24 cellular contexts compared by ENCODE assay signal in genomic region chr16:83185902-83186301, GRCh38.
"Had no signal": no experiment of that assay in that cellular context is flagged by ENCODE, and none has a peak within 500 bp of the region (broad histone marks: within the 10 kb centered on the region; RNA-seq: fewer than 3 reads in every experiment).

No MANE protein-coding gene starts in this region.

- H3K4me3 ChIP-seq: colonic mucosa, coronary artery, dorsolateral prefrontal cortex, esophagus muscularis mucosa, esophagus squamous epithelium, gastrocnemius medialis, gastroesophageal sphincter, heart left ventricle had no signal

- H3K27me3 ChIP-seq: colonic mucosa, dorsolateral prefrontal cortex, esophagus squamous epithelium, foreskin keratinocyte, gastrocnemius medialis, heart left ventricle had no signal

- H3K4me1 ChIP-seq: colonic mucosa, esophagus muscularis mucosa, esophagus squamous epithelium, gastrocnemius medialis, gastroesophageal sphincter, heart left ventricle had no signal

- H3K36me3 ChIP-seq: colonic mucosa, esophagus muscularis mucosa, esophagus squamous epithelium, gastrocnemius medialis, gastroesophageal sphincter, heart left ventricle had no signal

- H3K4me1 Mint-ChIP-seq: endodermal cell had no signal

- H3K27ac Mint-ChIP-seq: dendritic cell treated with granulocyte-macrophage colony-stimulating factor and Interleukin-4, amounts not matched to agents 40 ng/mL and 50 ng/mL, for 4 days; effector memory CD8-positive, alpha-beta T cell; endodermal cell had no signal

- H3K27me3 Mint-ChIP-seq: dendritic cell treated with granulocyte-macrophage colony-stimulating factor and Interleukin-4, amounts not matched to agents 40 ng/mL and 50 ng/mL, for 4 days had no signal

- H3K9me3 ChIP-seq: colonic mucosa, esophagus muscularis mucosa, esophagus squamous epithelium, gastrocnemius medialis, gastroesophageal sphincter, heart left ventricle had no signal

- H3K27ac ChIP-seq: colonic mucosa, coronary artery, dorsolateral prefrontal cortex, epithelial cell of prostate, esophagus muscularis mucosa, esophagus squamous epithelium, foreskin keratinocyte, gastrocnemius medialis, gastroesophageal sphincter, heart left ventricle had no signal

- ATAC-seq: effector memory CD8-positive, alpha-beta T cell; esophagus mucosa; foreskin keratinocyte; gastrocnemius medialis; gastroesophageal sphincter; heart left ventricle had no signal

- H3K9me3 Mint-ChIP-seq: dendritic cell treated with granulocyte-macrophage colony-stimulating factor and Interleukin-4, amounts not matched to agents 40 ng/mL and 50 ng/mL, for 4 days; effector memory CD8-positive, alpha-beta T cell; endodermal cell had no signal

- H3K4me3 Mint-ChIP-seq: dendritic cell treated with granulocyte-macrophage colony-stimulating factor and Interleukin-4, amounts not matched to agents 40 ng/mL and 50 ng/mL, for 4 days; effector memory CD8-positive, alpha-beta T cell; endodermal cell had no signal

- DNase-seq: colonic mucosa; cortex of kidney; dermis blood vessel endothelial cell; dorsolateral prefrontal cortex; effector CD4-positive, alpha-beta T cell; effector CD8-positive, alpha-beta T cell; effector memory CD4-positive, alpha-beta T cell; effector memory CD8-positive, alpha-beta T cell; endodermal cell; erythroblast; esophagus squamous epithelium; foreskin fibroblast; foreskin keratinocyte; foreskin melanocyte; gastrocnemius medialis; glutamatergic neuron; head of caudate nucleus; heart left ventricle had no signal
